17 cellular contexts compared by ENCODE assay signal in the genomic region with DNA sequence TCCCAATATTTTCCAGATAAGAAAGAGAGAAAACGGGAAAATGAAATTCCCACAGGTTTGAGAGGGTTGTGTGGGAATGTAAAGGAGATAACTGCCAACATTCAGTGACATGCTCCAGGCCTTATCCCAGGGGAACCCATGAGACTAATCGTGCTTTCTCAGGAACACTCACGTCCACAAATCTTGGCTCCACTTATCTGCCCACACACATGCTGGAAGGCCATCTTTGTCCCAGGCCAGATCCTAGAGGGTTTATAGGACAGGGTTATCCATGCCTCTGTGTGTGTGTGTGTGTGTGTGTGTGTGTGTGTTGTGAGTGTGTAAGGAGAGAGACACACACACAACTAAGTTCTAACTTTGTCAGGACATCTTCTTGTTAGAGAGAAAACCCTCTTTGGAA.
DNase-seq lines count a peak whose midpoint lies in the region; ATAC-seq, FAIRE-seq and TF ChIP-seq lines count a peak whose summit lies in the region.
"Had no signal": no experiment of that assay in that cellular context is flagged by ENCODE, and none has a peak within 500 bp of the region (broad histone marks: within the 10 kb centered on the region; RNA-seq: fewer than 3 reads in every experiment).

No MANE protein-coding gene starts in this region.

- no peak overlapping the region for H3K27ac Mint-ChIP-seq in MCF 10A (ENCODE audit: low read depth, unreplicated experiment)
- no peak overlapping the region for H3K27ac Mint-ChIP-seq in GM23338
- H3K27ac Mint-ChIP-seq in nephron = peak overlapping the region in 2 of 3 experiments; percentile 48 to 49
- H3K27ac Mint-ChIP-seq: CD14-positive monocyte; CD8-positive, alpha-beta T cell had no signal

- H4K91ac ChIP-seq in H1 (replicated peaks; ENCODE audit: insufficient read length, low read length) = no peak overlapping the region

- H2AFZ ChIP-seq in mammary epithelial cell (ENCODE audit: low read depth, low read length) (peak overlapping the region; percentile 10), GM23338 (peak overlapping the region; percentile 70), H1 (ENCODE audit: low read length) (peak overlapping the region; percentile 89)
- H2AFZ ChIP-seq: GM23248 had no signal

- no peak overlapping the region for H3K14ac ChIP-seq in H1 (ENCODE audit: insufficient read length)

- H3K4me3 Mint-ChIP-seq in MCF 10A (ENCODE audit: unreplicated experiment) (no peak overlapping the region), GM23338 (no peak overlapping the region), nephron (no peak overlapping the region)
- H3K4me3 Mint-ChIP-seq: CD14-positive monocyte; CD8-positive, alpha-beta T cell; H9 had no signal

- no peaks in the 10 kb centered on the region for H3K9me3 ChIP-seq in mammary epithelial cell (replicated peaks; ENCODE audit: insufficient read depth, low read length)
- no peaks in the 10 kb centered on the region for H3K9me3 ChIP-seq in H1 (ENCODE audit: insufficient read depth in 2 of 2, low read depth in 1 of 2, low read length in 1 of 2)
- H3K9me3 ChIP-seq: Caco-2 had no signal

- dilution Hi-C loops in mammary epithelial cell (cut with HindIII; ENCODE audit: low sequenced_read_pairs) = no loop called here

- H3K27me3 Mint-ChIP-seq in MCF 10A (ENCODE audit: insufficient read depth, unreplicated experiment) (no peaks in the 10 kb centered on the region), GM23338 (ENCODE audit: insufficient read depth, low read depth, poor library complexity) (peaks cover 2% of the 10 kb centered on the region), nephron (ENCODE audit: low read depth) (no peaks in the 10 kb centered on the region)

- H4K5ac ChIP-seq in H1 (ENCODE audit: insufficient read length, low read depth, low read length) = no peak overlapping the region

- POLR2A ChIA-PET in MCF 10A (lab: Yijun Ruan, JAX) = no interaction called here
- POLR2A ChIA-PET in H1 (lab: Charles Lee; ENCODE audit: partially characterized antibody) = no interaction called here

- no peak overlapping the region for H2BK120ac ChIP-seq in H1 (replicated peaks; ENCODE audit: low read depth, low read length)

- no peak for TF ChIP-seq POLR2A in H1 (IDR thresholded peaks at IDR 0.05; ENCODE audit: control extremely low read depth in 1 of 2, low read depth in 2 of 2, low read length in 2 of 2)

- no peak overlapping the region for H3K4ac ChIP-seq in H1 (replicated peaks; ENCODE audit: insufficient read length, low read depth, low read length)

- H4K8ac ChIP-seq in H1 (ENCODE audit: extremely low read depth, insufficient read depth, low read length) = no peak overlapping the region

- FAIRE-seq in H1 (lab: Jason Lieb, UNC) = no peak
- FAIRE-seq: GM12892 had no signal

- no peaks in the 10 kb centered on the region for H3K23me2 ChIP-seq in H1 (ENCODE audit: low read depth, low read length)

- H3K9me3 Mint-ChIP-seq in MCF 10A (ENCODE audit: unreplicated experiment) (no peaks in the 10 kb centered on the region), GM23338 (no peaks in the 10 kb centered on the region), nephron (no peaks in the 10 kb centered on the region)
- H3K9me3 Mint-ChIP-seq: CD8-positive, alpha-beta T cell; H9 had no signal

- H3K9me2 ChIP-seq in GM23338 (ENCODE audit: insufficient read depth) = 0 out of 2 replicates have a peak, but pooled peaks cover 2% of the 10 kb centered on the region

- H3K79me2 ChIP-seq in mammary epithelial cell (ENCODE audit: insufficient read depth, low read length) = no peaks in the 10 kb centered on the region
- no peaks in the 10 kb centered on the region for H3K79me2 ChIP-seq in GM23338 (replicated peaks; ENCODE audit: insufficient read depth)
- no peaks in the 10 kb centered on the region for H3K79me2 ChIP-seq in H1 (ENCODE audit: control insufficient read depth in 1 of 2, insufficient read depth in 2 of 2, low read length in 2 of 2)

- no peaks in the 10 kb centered on the region for H4K20me1 ChIP-seq in mammary epithelial cell (ENCODE audit: insufficient read depth, low read length)
- no peaks in the 10 kb centered on the region for H4K20me1 ChIP-seq in GM23338 (replicated peaks; ENCODE audit: insufficient read depth)
- H4K20me1 ChIP-seq in H1 (replicated peaks in 1 of 2; ENCODE audit: control insufficient read depth in 1 of 2, insufficient read depth in 2 of 2, low read length in 2 of 2) = no peaks in the 10 kb centered on the region

- intact Hi-C loops in mammary epithelial cell (cut with micrococcal nuclease) (loop anchor here (10.0 kb wide), 1 partner anchor 77 kb away; no protein-coding TSS in a partner anchor), MCF 10A (cut with micrococcal nuclease) (no loop called here)

- no TSS peak for BruUV-seq in mammary epithelial cell (replicated peaks; lab: Mats Ljungman, UMichigan)
- BruUV-seq in MCF 10A (replicated peaks; lab: Mats Ljungman, UMichigan) = no TSS peak

- no peak for TF ChIP-seq CTCF in mammary epithelial cell (conservative IDR thresholded peaks at IDR 0.05 in 1 of 2, IDR thresholded peaks at IDR 0.05 in 1 of 2; ENCODE audit: extremely low read depth in 1 of 2, insufficient read depth in 1 of 2, low read depth in 1 of 2, low read length in 2 of 2)
- TF ChIP-seq CTCF in MCF 10A (IDR thresholded peaks at IDR 0.05; ENCODE audit: unreplicated experiment) = no peak
- no peak for TF ChIP-seq CTCF in GM23338 (conservative IDR thresholded peaks at IDR 0.05; ENCODE audit: low read depth in 2 of 2)
- TF ChIP-seq CTCF in H1 (IDR thresholded peaks at IDR 0.05; ENCODE audit: control extremely low read depth in 1 of 3, insufficient read depth in 1 of 3, low read depth in 1 of 3, low read length in 3 of 3) = no peak
- no peak for TF ChIP-seq CTCF in nephron (IDR thresholded peaks at IDR 0.05; ENCODE audit: unreplicated experiment in 3 of 3)

- H3K4me1 ChIP-seq in mammary epithelial cell (ENCODE audit: insufficient read depth, low read length) (no peaks in the 10 kb centered on the region), GM23338 (ENCODE audit: insufficient read depth) (no peaks in the 10 kb centered on the region), H1 (replicated peaks in 1 of 4; ENCODE audit: control insufficient read depth in 3 of 4, insufficient read depth in 4 of 4, low read length in 3 of 4) (no peaks in the 10 kb centered on the region)
- H3K4me1 ChIP-seq: Caco-2 had no signal

- no peak overlapping the region for H3K18ac ChIP-seq in H1 (ENCODE audit: extremely low read depth, low read length)

- ATAC-seq in GM23338 (no peak), HG03460 (IDR thresholded peaks at IDR 0.05; ENCODE audit: unreplicated experiment) (no peak), HG03342 (IDR thresholded peaks at IDR 0.05; ENCODE audit: unreplicated experiment) (no peak)
- ATAC-seq: CD8-positive, alpha-beta T cell had no signal

- no peak overlapping the region for H3K23ac ChIP-seq in H1 (ENCODE audit: insufficient read length)

- H2BK15ac ChIP-seq in H1 (ENCODE audit: low read length) = no peak overlapping the region

- TF ChIP-seq EP300 in H1 (IDR thresholded peaks at IDR 0.05; ENCODE audit: borderline replicate concordance in 1 of 2, low read depth in 2 of 2, low read length in 2 of 2) = no peak

- H3K4me2 ChIP-seq in mammary epithelial cell (ENCODE audit: insufficient read depth, low read depth, low read length) = no peak overlapping the region
- H3K4me2 ChIP-seq in GM23338 = no peak overlapping the region
- no peak overlapping the region for H3K4me2 ChIP-seq in H1 (ENCODE audit: insufficient read depth in 1 of 2, low read depth in 2 of 2, low read length in 2 of 2)

- TF ChIP-seq RAD21 in H1 (IDR thresholded peaks at IDR 0.05 in 1 of 2, conservative IDR thresholded peaks at IDR 0.05 in 1 of 2; ENCODE audit: low read depth in 2 of 2, low read length in 2 of 2) = no peak

- H3K27me3 ChIP-seq in mammary epithelial cell (ENCODE audit: insufficient read depth, low read length) (no peaks in the 10 kb centered on the region), GM23338 (ENCODE audit: insufficient read depth) (no peaks in the 10 kb centered on the region), H1 (replicated peaks in 1 of 4; ENCODE audit: control insufficient read depth in 3 of 4, extremely low read depth in 1 of 4, insufficient read depth in 3 of 4, low read length in 3 of 4) (no peaks in the 10 kb centered on the region)

- no peaks in the 10 kb centered on the region for H3K36me3 ChIP-seq in mammary epithelial cell (ENCODE audit: insufficient read depth, low read length)
- H3K36me3 ChIP-seq in GM23338 (ENCODE audit: insufficient read depth) = no peaks in the 10 kb centered on the region
- no peaks in the 10 kb centered on the region for H3K36me3 ChIP-seq in H1 (ENCODE audit: control insufficient read depth in 2 of 4, insufficient read depth in 4 of 4, low read length in 3 of 4)

- no peak overlapping the region for H3K56ac ChIP-seq in H1 (replicated peaks; ENCODE audit: insufficient read length, low read depth, low read length)

- H2AK5ac ChIP-seq in H1 (ENCODE audit: low read depth, low read length) = no peak overlapping the region

- CTCF ChIA-PET in mammary epithelial cell (lab: Charles Lee; ENCODE audit: low non-redundant PET) (no interaction called here), MCF 10A (lab: Yijun Ruan, JAX) (interaction anchor here (0.6 to 0.9 kb wide), 2 partner anchors 53 to 78 kb away, joined by 3 read pairs; no protein-coding TSS in a partner anchor), H1 (lab: Charles Lee; ENCODE audit: partially characterized antibody) (no interaction called here)

- DNase-seq in mammary epithelial cell = no peak
- DNase-seq in MCF 10A (ENCODE audit: unreplicated experiment) = no peak
- DNase-seq in GM23338 (ENCODE audit: low spot score) = no peak
- no peak for DNase-seq in H1 (ENCODE audit: low read depth in 1 of 2, low spot score in 2 of 2)
- no peak for DNase-seq in NCI-H1417 treated with DMSO at 0.1 percent for 48 hours (lab: John Stamatoyannopoulos, UW)
- DNase-seq: Caco-2; CD8-positive, alpha-beta T cell; DND-41; GDM1; GM23248; H9 had no signal

- no peak overlapping the region for H2BK20ac ChIP-seq in H1 (ENCODE audit: low read length)

- in situ Hi-C loops in mammary epithelial cell (cut with MboI; ENCODE audit: low sequenced_read_pairs in 2 of 2) = no loop called here

- H3K9ac ChIP-seq in mammary epithelial cell (ENCODE audit: insufficient read depth, low read length) (no peak overlapping the region), H1 (replicated peaks in 1 of 4; ENCODE audit: extremely low read depth in 1 of 4, low read depth in 3 of 4, low read length in 3 of 4) (no peak overlapping the region)
- H3K9ac ChIP-seq: GM23248 had no signal

- 50% methylated on average over 2 of the region's 3 CpGs for WGBS in mammary epithelial cell (ENCODE audit: low coverage, missing lambda C conversion rate)
- 91% methylated on average over 3 of the region's 3 CpGs; no CpG with 5 or more reads in 1 of the 2 experiments for WGBS in H1 (ENCODE audit: extremely low coverage in 1 of 2, insufficient coverage in 1 of 2, insufficient read length in 1 of 2, insufficient replicate concordance in 2 of 2, low coverage in 1 of 2, low lambda C conversion rate in 2 of 2, missing lambda C conversion rate in 1 of 2), 2 experiments

- H3K4me3 ChIP-seq in mammary epithelial cell (replicated peaks in 1 of 3; ENCODE audit: insufficient read depth in 1 of 3, low read depth in 2 of 3, low read length in 3 of 3) (no peak overlapping the region), GM23338 (no peak overlapping the region), H1 (ENCODE audit: extremely low read depth in 1 of 4, insufficient read depth in 2 of 4, low read depth in 3 of 4, low read length in 4 of 4) (no peak overlapping the region)
- H3K4me3 ChIP-seq: GM23248 had no signal

- H3K27ac ChIP-seq in mammary epithelial cell (ENCODE audit: insufficient read depth, low read depth, low read length) (no peak overlapping the region), GM23338 (ENCODE audit: low read depth) (no peak overlapping the region), H1 (ENCODE audit: low read depth, low read length) (no peak overlapping the region)
- H3K27ac ChIP-seq: 22Rv1, GM23248 had no signal

- no peaks in the 10 kb centered on the region for H3K4me1 Mint-ChIP-seq in MCF 10A (ENCODE audit: insufficient read depth, unreplicated experiment)
- no peaks in the 10 kb centered on the region for H3K4me1 Mint-ChIP-seq in GM23338
- H3K4me1 Mint-ChIP-seq in nephron = peaks cover 12% of the 10 kb centered on the region
- H3K4me1 Mint-ChIP-seq: CD14-positive monocyte, H9 had no signal

- H3F3A ChIP-seq in GM23338 (replicated peaks; ENCODE audit: low read depth) = no peaks in the 10 kb centered on the region

- H3K79me1 ChIP-seq in H1 (ENCODE audit: low read depth, low read length) = no peaks in the 10 kb centered on the region

- no peaks in the 10 kb centered on the region for H3K36me3 Mint-ChIP-seq in MCF 10A (ENCODE audit: insufficient read depth, unreplicated experiment)
- H3K36me3 Mint-ChIP-seq in GM23338 (ENCODE audit: low read depth) = no peaks in the 10 kb centered on the region
- H3K36me3 Mint-ChIP-seq in nephron (ENCODE audit: low read depth) = no peaks in the 10 kb centered on the region
- H3K36me3 Mint-ChIP-seq: CD14-positive monocyte; CD8-positive, alpha-beta T cell had no signal

- H2BK12ac ChIP-seq in H1 (ENCODE audit: low read depth, low read length) = 0 out of 2 replicates have a peak overlapping the region, but pooled peaks have one; percentile 6

- no peak overlapping the region for H2BK5ac ChIP-seq in H1 (ENCODE audit: low read depth, low read length)

Comparison
In these comparisons a context has a peak if more than half of its experiments do, and no peak if none do; other contexts are left out.
1. H2AFZ ChIP-seq: peak in every context shown above with its lines; median percentile 89 in H1; 70 in GM23338; 10 in mammary epithelial cell.
2. H3K27ac Mint-ChIP-seq: peak in nephron (2 of 3); none in MCF 10A (single experiment) and GM23338 (single experiment).